ENCODE assay signal across 19 cellular contexts in genomic region chr16:56767018-56767417, GRCh38. TPM values are rescaled to one million over a fixed set of nuclear protein-coding genes. Genes with fewer than 3 reads are reported as not detected.
DNase-seq lines count a peak whose midpoint lies in the region; ATAC-seq and TF ChIP-seq lines count a peak whose summit lies in the region.
"Had no signal": no experiment of that assay in that cellular context is flagged by ENCODE, and none has a peak within 500 bp of the region (broad histone marks: within the 10 kb centered on the region; RNA-seq: fewer than 3 reads in every experiment).

No MANE protein-coding gene starts in this region.

- peaks cover 7 to 20% of the 10 kb centered on the region in 2 donors for H3K4me1 Mint-ChIP-seq in immature natural killer cell
- H3K4me1 Mint-ChIP-seq: H9 had no signal

- H3K4me1 ChIP-seq in trophoblast cell (ENCODE audit: control insufficient read depth in 1 of 2, insufficient read depth in 2 of 2, low read length in 2 of 2): no peaks in the 10 kb centered on the region

- H3K23ac ChIP-seq in trophoblast cell (ENCODE audit: low read length): no peak overlapping the region

- peak overlapping the region; percentile 7 for H4K12ac ChIP-seq in trophoblast cell (ENCODE audit: low read depth, low read length)

- no peaks in the 10 kb centered on the region for H3K79me2 ChIP-seq in trophoblast cell (ENCODE audit: control insufficient read depth, insufficient read depth, low read length, poor library complexity)

- H2AK5ac ChIP-seq in trophoblast cell (ENCODE audit: low read length): no peak overlapping the region

- H2BK5ac ChIP-seq in trophoblast cell (ENCODE audit: low read depth, low read length, poor library complexity): no peak overlapping the region

- no peak overlapping the region for H2AFZ ChIP-seq in trophoblast cell (ENCODE audit: insufficient read depth, low read length, poor library complexity)

- ATAC-seq in omental fat pad (ENCODE audit: low FRiP score): no peak

- H4K8ac ChIP-seq in trophoblast cell (ENCODE audit: low read depth, low read length): no peak overlapping the region

- peak; percentile 73 for DNase-seq in NCI-H82 (lab: John Stamatoyannopoulos, UW)
- no peak for DNase-seq in NCI-H82 treated with DMSO at 0.1 percent for 48 hours (lab: John Stamatoyannopoulos, UW; ENCODE audit: unreplicated experiment)
- DNase-seq in NCI-H2227 (lab: John Stamatoyannopoulos, UW; ENCODE audit: unreplicated experiment): peak; percentile 37
- no peak for DNase-seq in trophoblast cell
- no peak for DNase-seq in immature natural killer cell
- no peak for DNase-seq in HuH-7.5 (ENCODE audit: low spot score)
- no peak for DNase-seq in omental fat pad (ENCODE audit: low spot score)
- DNase-seq: AML-193, H9, Kasumi-1, MG63, NCI-H1048, NCI-H1436, NCI-H2029, NCI-H2171 treated with DMSO at 0.1 percent for 48 hours, NCI-H774, SIG-M5 had no signal

- H3K4me2 ChIP-seq in trophoblast cell (ENCODE audit: low read length): no peak overlapping the region

- no CpG with 5 or more reads among the region's 3 CpGs for WGBS in trophoblast cell (ENCODE audit: extremely low coverage, insufficient coverage, insufficient read length)

- H3K36me3 Mint-ChIP-seq in immature natural killer cell: peaks cover 3 to 4% (median 4%) of the 10 kb centered on the region in 3 donors

- no peak overlapping the region for H3K4ac ChIP-seq in trophoblast cell (ENCODE audit: low read depth, low read length)

- H3K14ac ChIP-seq in trophoblast cell (ENCODE audit: low read length): no peak overlapping the region

- no peak overlapping the region for H3K18ac ChIP-seq in trophoblast cell (ENCODE audit: low read length)

- H3K9ac ChIP-seq in trophoblast cell (ENCODE audit: low read length): no peak overlapping the region

- H3K27me3 Mint-ChIP-seq in immature natural killer cell (ENCODE audit: low read depth in 3 of 3): no peaks in the 10 kb centered on the region

- no peak overlapping the region for H3K4me3 ChIP-seq in trophoblast cell (ENCODE audit: low read depth, low read length)
- H3K4me3 ChIP-seq: MG63 had no signal

- H4K91ac ChIP-seq in trophoblast cell (ENCODE audit: low read depth, low read length): no peak overlapping the region

- TF ChIP-seq CTCF in omental fat pad (IDR thresholded peaks at IDR 0.05): no peak

- H3K36me3 ChIP-seq in trophoblast cell (ENCODE audit: control insufficient read depth in 1 of 2, insufficient read depth in 2 of 2, low read length in 2 of 2): peaks cover 6 to 8% of the 10 kb centered on the region in 2 experiments

- no peaks in the 10 kb centered on the region for H3K9me3 Mint-ChIP-seq in immature natural killer cell
- H3K9me3 Mint-ChIP-seq: H9 had no signal

- H3K9me3 ChIP-seq in trophoblast cell (ENCODE audit: insufficient read depth, low read depth, low read length): no peaks in the 10 kb centered on the region
- H3K9me3 ChIP-seq: MG63 had no signal

- no peaks in the 10 kb centered on the region for H3K79me1 ChIP-seq in trophoblast cell (ENCODE audit: low read length)

- H3K27ac Mint-ChIP-seq in immature natural killer cell: no peak overlapping the region
- H3K27ac Mint-ChIP-seq: H9 had no signal

- no peak overlapping the region for H3K4me3 Mint-ChIP-seq in immature natural killer cell
- H3K4me3 Mint-ChIP-seq: H9 had no signal

- no peak overlapping the region for H2BK12ac ChIP-seq in trophoblast cell (ENCODE audit: low read length)

- H2BK120ac ChIP-seq in trophoblast cell (ENCODE audit: insufficient read depth, low read length, poor library complexity): no peak overlapping the region

- peak overlapping the region; percentile 60 for H3K27ac ChIP-seq in cingulate gyrus (ENCODE audit: low read depth, low read length)
- no peak overlapping the region for H3K27ac ChIP-seq in trophoblast cell (ENCODE audit: low read depth, low read length)
- H3K27ac ChIP-seq: 22Rv1 had no signal

- H3K27me3 ChIP-seq in trophoblast cell (ENCODE audit: insufficient read depth, low read length): no peaks in the 10 kb centered on the region
- H3K27me3 ChIP-seq: MG63 had no signal

RNA-seq across cellular contexts. Expression of gene NUP93, which starts 37.1 kb away (rescaled TPM):
- 71.6 and 78.9 TPM in 2 replicates for polyA plus RNA-seq in trophoblast cell (2013)
- polyA plus RNA-seq in immature natural killer cell: 10 to 100 TPM; 57.1 to 91.4 (median 68.3) TPM
- total RNA-seq in omental fat pad: 10 to 100 TPM; 21.6 to 55.5 (median 37.7) TPM

Comparison
In these comparisons a context has a peak if more than half of its experiments do, and no peak if none do; other contexts are left out.
1. DNase-seq: peak in NCI-H82 (single experiment) and NCI-H2227 (single experiment); none in NCI-H82 treated with DMSO at 0.1 percent for 48 hours (single experiment), trophoblast cell (0 of 2), immature natural killer cell (0 of 3), HuH-7.5 (single experiment) and omental fat pad (single experiment).